ENCODE assay signal across 8 cellular contexts in genomic region chr11:1307998-1308744, GRCh38. TPM values are rescaled to one million over a fixed set of nuclear protein-coding genes. Genes with fewer than 3 reads are reported as not detected.
A peak's percentile ranks its signal among the peaks of the same experiment; 100 is the strongest.
DNase-seq lines count a peak whose midpoint lies in the region; ATAC-seq, FAIRE-seq and TF ChIP-seq lines count a peak whose summit lies in the region.

No MANE protein-coding gene starts in this region.

- H3K27me3 Mint-ChIP-seq in osteocyte (ENCODE audit: unreplicated experiment): peaks cover 11% of the 10 kb centered on the region

- FAIRE-seq in small intestine (lab: Jason Lieb, UNC): no peak

- H3K9me3 ChIP-seq in RWPE2 (ENCODE audit: severe bottlenecking) (no peaks in the 10 kb centered on the region), small intestine (ENCODE audit: control insufficient read depth, low read depth) (no peaks in the 10 kb centered on the region)

- ATAC-seq in RWPE2 (ENCODE audit: low read depth) (no peak), GM18520 (IDR thresholded peaks at IDR 0.05; ENCODE audit: unreplicated experiment) (no peak)

- 49 to 70% (median 63%) methylated on average over 21 of the region's 21 CpGs for WGBS in small intestine, 3 donors

- DNase-seq in EH (ENCODE audit: low read depth) (peak; percentile 11), RWPE2 (ENCODE audit: low spot score) (no peak), epithelial cell of esophagus (ENCODE audit: low read depth) (peak; percentile 59), osteocyte (ENCODE audit: extremely low spot score, unreplicated experiment) (peak; percentile 71), inferior parietal cortex (ENCODE audit: extremely low spot score) (no peak), small intestine (no peak)
- no peak for DNase-seq in stimulated activated naive CD4-positive, alpha-beta T cell treated with Interleukin-2 at 50 U/mL for 16 hours (lab: John Stamatoyannopoulos, UW)

- H3K27me3 ChIP-seq in RWPE2 (ENCODE audit: insufficient read depth, poor library complexity, severe bottlenecking) (no peaks in the 10 kb centered on the region), small intestine (ENCODE audit: control insufficient read depth in 2 of 2, insufficient read depth in 2 of 2, low read length in 2 of 2) (no peaks in the 10 kb centered on the region)

- H3K27ac ChIP-seq in RWPE2 (ENCODE audit: poor library complexity, severe bottlenecking): peak overlapping the region; percentile 51
- H3K27ac ChIP-seq in small intestine (ENCODE audit: low read depth in 1 of 2, low read length in 1 of 2): peak overlapping the region in 1 of 2 donors; percentile 35

- H3K4me1 Mint-ChIP-seq in osteocyte (ENCODE audit: unreplicated experiment): peaks cover 47% of the 10 kb centered on the region

- H3K36me3 ChIP-seq in RWPE2 (ENCODE audit: low read depth) (peaks cover 5% of the 10 kb centered on the region; the same call in 1 of the 2 replicates), small intestine (ENCODE audit: control insufficient read depth in 2 of 2, insufficient read depth in 2 of 2, low read length in 2 of 2) (no peaks in the 10 kb centered on the region)

- H3K4me3 ChIP-seq in RWPE2 (ENCODE audit: severe bottlenecking) (peak overlapping the region; percentile 91), epithelial cell of esophagus (ENCODE audit: low read length) (peak overlapping the region; percentile 67), small intestine (ENCODE audit: low read depth in 1 of 2, low read length in 2 of 2) (peak overlapping the region in 1 of 2 donors; percentile 83)

- H3K9me3 Mint-ChIP-seq in osteocyte (ENCODE audit: unreplicated experiment): peaks cover 21% of the 10 kb centered on the region

- H3K4me1 ChIP-seq in RWPE2 (ENCODE audit: insufficient read depth, poor library complexity, severe bottlenecking) (peaks cover 29% of the 10 kb centered on the region), small intestine (ENCODE audit: control insufficient read depth in 2 of 2, insufficient read depth in 1 of 2, low read depth in 1 of 2, low read length in 1 of 2) (peaks cover 8 to 48% of the 10 kb centered on the region in 2 donors)

- H3K27ac Mint-ChIP-seq in osteocyte (ENCODE audit: unreplicated experiment): peak overlapping the region; percentile 31

- peak overlapping the region; percentile 72 for H3K4me3 Mint-ChIP-seq in osteocyte (ENCODE audit: unreplicated experiment)

- peaks cover 5% of the 10 kb centered on the region for H3K36me3 Mint-ChIP-seq in osteocyte (ENCODE audit: unreplicated experiment)

- TF ChIP-seq CTCF in RWPE2 (IDR thresholded peaks at IDR 0.05; ENCODE audit: poor library complexity, severe bottlenecking) (no peak), epithelial cell of esophagus (IDR thresholded peaks at IDR 0.05; ENCODE audit: insufficient read depth, low read depth, low read length, missing control alignments) (no peak), osteocyte (IDR thresholded peaks at IDR 0.05) (no peak)

RNA-seq across cellular contexts. Expression of gene TOLLIP, which starts 1.3 kb away (rescaled TPM):
- total RNA-seq in osteocyte: 63.2 and 71.6 TPM in 2 replicates
- polyA plus RNA-seq in small intestine: 10 to 100 TPM; 33.1 to 41.2 (median 40.8) TPM

Comparison
In these comparisons a context has a peak if more than half of its experiments do, and no peak if none do; other contexts are left out.
1. DNase-seq: peak in EH (single experiment), epithelial cell of esophagus (single experiment) and osteocyte (single experiment); none in RWPE2 (single experiment), inferior parietal cortex (single experiment), small intestine (single experiment) and stimulated activated naive CD4-positive, alpha-beta T cell treated with Interleukin-2 at 50 U/mL for 16 hours (single experiment).